8 cellular contexts compared by ENCODE assay signal in genomic region chr5:153965102-153965645, GRCh38.
DNase-seq lines count a peak whose midpoint lies in the region; ATAC-seq and TF ChIP-seq lines count a peak whose summit lies in the region.

No MANE protein-coding gene starts in this region.

- H3K27ac Mint-ChIP-seq in activated B cell treated with CpG ODN at 0.5 μM for 24 hours = no peak overlapping the region

- DNase-seq in ACHN (peak; percentile 55), GM12865 (ENCODE audit: low read depth) (peak; percentile 64), NCI-H2107 (lab: John Stamatoyannopoulos, UW) (peak; percentile 13), activated B cell treated with CpG ODN at 0.5 μM for 24 hours (no peak), myocyte (ENCODE audit: low read depth) (peak; percentile 84), upper lobe of right lung (no peak)

- H3K27me3 Mint-ChIP-seq in activated B cell treated with CpG ODN at 0.5 μM for 24 hours = peaks cover 8% of the 10 kb centered on the region

- TF ChIP-seq CTCF in GM12865 (IDR thresholded peaks at IDR 0.05; ENCODE audit: insufficient read depth, low read depth, low read length, missing control alignments) = peak; percentile 88
- no peak for TF ChIP-seq CTCF in activated B cell treated with CpG ODN at 0.5 μM for 24 hours (IDR thresholded peaks at IDR 0.05)
- TF ChIP-seq CTCF in upper lobe of right lung (IDR thresholded peaks at IDR 0.05) = peak; percentile 83

- H3K4me1 Mint-ChIP-seq in activated B cell treated with CpG ODN at 0.5 μM for 24 hours = no peaks in the 10 kb centered on the region

- POLR2A ChIA-PET in activated B cell treated with CpG ODN at 0.5 μM for 24 hours (lab: Charles Lee) = no interaction called here

- no peaks in the 10 kb centered on the region for H3K36me3 ChIP-seq in upper lobe of right lung

- in situ Hi-C loops in ACHN (cut with HindIII; ENCODE audit: low pct_ligation_motif_present, low pct_unique_long_range_greater_than_20kb, low sequenced_read_pairs) = no loop called here

- ATAC-seq in HG02852 (IDR thresholded peaks at IDR 0.05; ENCODE audit: unreplicated experiment) = peak; percentile 74
- ATAC-seq in activated B cell treated with CpG ODN at 0.5 μM for 24 hours (ENCODE audit: low read depth) = peak; percentile 34
- ATAC-seq in esophagus mucosa = peak; percentile 69
- peak; percentile 84 for ATAC-seq in upper lobe of right lung

- H3K9me3 Mint-ChIP-seq in activated B cell treated with CpG ODN at 0.5 μM for 24 hours = no peaks in the 10 kb centered on the region

- intact Hi-C loops in activated B cell treated with CpG ODN at 0.5 μM for 24 hours (cut with micrococcal nuclease) (no loop called here), upper lobe of right lung (cut with DNase I) (no loop called here)

- no peaks in the 10 kb centered on the region for H3K36me3 Mint-ChIP-seq in activated B cell treated with CpG ODN at 0.5 μM for 24 hours (ENCODE audit: low read depth)

- H3K4me3 ChIP-seq in GM12865 (ENCODE audit: low read depth, low read length) (no peak overlapping the region), upper lobe of right lung (no peak overlapping the region)

- peaks cover 1% of the 10 kb centered on the region for H3K4me1 ChIP-seq in upper lobe of right lung

- no peaks in the 10 kb centered on the region for H3K9me3 ChIP-seq in upper lobe of right lung

- no peak overlapping the region for H3K4me3 Mint-ChIP-seq in activated B cell treated with CpG ODN at 0.5 μM for 24 hours

- CTCF ChIA-PET in activated B cell treated with CpG ODN at 0.5 μM for 24 hours (lab: Charles Lee) = interaction anchor here (0.7 to 2.3 kb wide), 5 partner anchors 9 to 1432 kb away, joined by 3 to 16 read pairs (median 7); no protein-coding TSS in a partner anchor

- H3K27me3 ChIP-seq in upper lobe of right lung = no peaks in the 10 kb centered on the region

- no peak overlapping the region for H3K27ac ChIP-seq in upper lobe of right lung

Comparison
In these comparisons a context has a peak if more than half of its experiments do, and no peak if none do; other contexts are left out.
1. DNase-seq: peak in ACHN (single experiment), GM12865 (single experiment), NCI-H2107 (single experiment) and myocyte (single experiment); none in activated B cell treated with CpG ODN at 0.5 μM for 24 hours (single experiment) and upper lobe of right lung (single experiment).
2. ATAC-seq: peak in every context shown above with its lines; median percentile 84 in upper lobe of right lung; 74 in HG02852; 69 in esophagus mucosa; 34 in activated B cell treated with CpG ODN at 0.5 μM for 24 hours.